In genomic region chr6:4906942-4907300, GRCh38 we compare ENCODE assay signal across 1 cellular context.
TF ChIP-seq lines count a peak whose summit lies in the region.

No MANE protein-coding gene starts in this region.

TF ChIP-seq in GM23338, 12 proteins besides CTCF, POLR2A, EP300 and RAD21:
- TF ChIP-seq, protein P1, sequence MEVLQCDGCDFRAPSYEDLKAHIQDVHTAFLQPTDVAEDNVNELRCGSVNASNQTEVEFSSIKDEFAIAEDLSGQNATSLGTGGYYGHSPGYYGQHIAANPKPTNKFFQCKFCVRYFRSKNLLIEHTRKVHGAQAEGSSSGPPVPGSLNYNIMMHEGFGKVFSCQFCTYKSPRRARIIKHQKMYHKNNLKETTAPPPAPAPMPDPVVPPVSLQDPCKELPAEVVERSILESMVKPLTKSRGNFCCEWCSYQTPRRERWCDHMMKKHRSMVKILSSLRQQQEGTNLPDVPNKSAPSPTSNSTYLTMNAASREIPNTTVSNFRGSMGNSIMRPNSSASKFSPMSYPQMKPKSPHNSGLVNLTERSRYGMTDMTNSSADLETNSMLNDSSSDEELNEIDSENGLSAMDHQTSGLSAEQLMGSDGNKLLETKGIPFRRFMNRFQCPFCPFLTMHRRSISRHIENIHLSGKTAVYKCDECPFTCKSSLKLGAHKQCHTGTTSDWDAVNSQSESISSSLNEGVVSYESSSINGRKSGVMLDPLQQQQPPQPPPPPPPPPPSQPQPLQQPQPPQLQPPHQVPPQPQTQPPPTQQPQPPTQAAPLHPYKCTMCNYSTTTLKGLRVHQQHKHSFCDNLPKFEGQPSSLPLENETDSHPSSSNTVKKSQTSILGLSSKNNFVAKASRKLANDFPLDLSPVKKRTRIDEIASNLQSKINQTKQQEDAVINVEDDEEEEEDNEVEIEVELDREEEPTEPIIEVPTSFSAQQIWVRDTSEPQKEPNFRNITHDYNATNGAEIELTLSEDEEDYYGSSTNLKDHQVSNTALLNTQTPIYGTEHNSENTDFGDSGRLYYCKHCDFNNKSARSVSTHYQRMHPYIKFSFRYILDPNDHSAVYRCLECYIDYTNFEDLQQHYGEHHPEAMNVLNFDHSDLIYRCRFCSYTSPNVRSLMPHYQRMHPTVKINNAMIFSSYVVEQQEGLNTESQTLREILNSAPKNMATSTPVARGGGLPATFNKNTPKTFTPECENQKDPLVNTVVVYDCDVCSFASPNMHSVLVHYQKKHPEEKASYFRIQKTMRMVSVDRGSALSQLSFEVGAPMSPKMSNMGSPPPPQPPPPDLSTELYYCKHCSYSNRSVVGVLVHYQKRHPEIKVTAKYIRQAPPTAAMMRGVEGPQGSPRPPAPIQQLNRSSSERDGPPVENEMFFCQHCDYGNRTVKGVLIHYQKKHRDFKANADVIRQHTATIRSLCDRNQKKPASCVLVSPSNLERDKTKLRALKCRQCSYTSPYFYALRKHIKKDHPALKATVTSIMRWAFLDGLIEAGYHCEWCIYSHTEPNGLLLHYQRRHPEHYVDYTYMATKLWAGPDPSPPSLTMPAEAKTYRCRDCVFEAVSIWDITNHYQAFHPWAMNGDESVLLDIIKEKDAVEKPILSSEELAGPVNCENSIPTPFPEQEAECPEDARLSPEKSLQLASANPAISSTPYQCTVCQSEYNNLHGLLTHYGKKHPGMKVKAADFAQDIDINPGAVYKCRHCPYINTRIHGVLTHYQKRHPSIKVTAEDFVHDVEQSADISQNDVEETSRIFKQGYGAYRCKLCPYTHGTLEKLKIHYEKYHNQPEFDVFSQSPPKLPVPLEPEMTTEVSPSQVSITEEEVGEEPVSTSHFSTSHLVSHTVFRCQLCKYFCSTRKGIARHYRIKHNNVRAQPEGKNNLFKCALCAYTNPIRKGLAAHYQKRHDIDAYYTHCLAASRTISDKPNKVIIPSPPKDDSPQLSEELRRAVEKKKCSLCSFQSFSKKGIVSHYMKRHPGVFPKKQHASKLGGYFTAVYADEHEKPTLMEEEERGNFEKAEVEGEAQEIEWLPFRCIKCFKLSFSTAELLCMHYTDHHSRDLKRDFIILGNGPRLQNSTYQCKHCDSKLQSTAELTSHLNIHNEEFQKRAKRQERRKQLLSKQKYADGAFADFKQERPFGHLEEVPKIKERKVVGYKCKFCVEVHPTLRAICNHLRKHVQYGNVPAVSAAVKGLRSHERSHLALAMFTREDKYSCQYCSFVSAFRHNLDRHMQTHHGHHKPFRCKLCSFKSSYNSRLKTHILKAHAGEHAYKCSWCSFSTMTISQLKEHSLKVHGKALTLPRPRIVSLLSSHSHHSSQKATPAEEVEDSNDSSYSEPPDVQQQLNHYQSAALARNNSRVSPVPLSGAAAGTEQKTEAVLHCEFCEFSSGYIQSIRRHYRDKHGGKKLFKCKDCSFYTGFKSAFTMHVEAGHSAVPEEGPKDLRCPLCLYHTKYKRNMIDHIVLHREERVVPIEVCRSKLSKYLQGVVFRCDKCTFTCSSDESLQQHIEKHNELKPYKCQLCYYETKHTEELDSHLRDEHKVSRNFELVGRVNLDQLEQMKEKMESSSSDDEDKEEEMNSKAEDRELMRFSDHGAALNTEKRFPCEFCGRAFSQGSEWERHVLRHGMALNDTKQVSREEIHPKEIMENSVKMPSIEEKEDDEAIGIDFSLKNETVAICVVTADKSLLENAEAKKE (CRISPR knock-in tag; IDR thresholded peaks at IDR 0.05) = no peak
